Comparison of ENCODE assay signal across 8 cellular contexts in the genomic region with DNA sequence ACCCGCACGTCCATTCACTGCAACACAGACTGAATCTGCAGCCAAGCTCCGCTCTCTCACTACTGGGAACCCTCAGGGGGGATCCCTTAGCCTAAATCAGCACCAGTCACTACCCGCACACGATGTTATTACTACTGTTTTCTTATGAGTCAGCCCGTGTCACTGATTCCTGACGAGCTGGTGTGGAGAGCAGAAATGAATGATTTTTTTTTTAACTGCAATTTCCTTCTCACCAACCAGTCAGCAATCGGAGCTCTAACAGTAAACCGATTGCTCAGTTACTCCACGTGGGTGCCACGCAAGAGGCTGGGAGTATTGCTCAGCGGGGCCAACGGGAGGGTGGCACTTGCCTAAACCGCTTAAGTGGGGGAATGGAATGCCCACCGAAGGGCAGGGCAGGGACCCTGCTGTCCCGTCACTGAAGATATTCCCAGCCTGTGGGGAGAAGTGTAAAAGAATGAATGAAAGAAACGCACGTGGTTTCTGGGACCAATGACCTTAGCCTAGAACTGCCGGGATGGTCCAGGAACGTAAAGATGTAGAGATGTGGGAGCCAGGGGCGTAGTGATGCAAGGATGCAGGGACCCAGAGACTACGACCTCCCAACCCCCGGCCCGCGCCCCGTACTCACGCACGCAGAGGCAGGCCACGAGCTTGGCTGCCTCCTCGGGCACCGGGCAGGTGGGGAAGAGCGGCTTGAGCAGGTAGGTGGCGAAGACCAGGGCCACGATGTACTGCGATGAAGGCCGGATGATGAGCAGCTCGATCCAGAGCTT. TPM values are rescaled to one million over a fixed set of nuclear protein-coding genes. Genes with fewer than 3 reads are reported as not detected.
A peak's percentile ranks its signal among the peaks of the same experiment; 100 is the strongest.
DNase-seq lines count a peak whose midpoint lies in the region; ATAC-seq and TF ChIP-seq lines count a peak whose summit lies in the region.
"Not testable (repeated sequence)": the region's sequence is repeated elsewhere in the genome, so short reads cannot be mapped to it uniquely, and the experiment has no call there.

No MANE protein-coding gene starts in this region.

- peaks cover 49% of the 10 kb centered on the region for H3K4me1 Mint-ChIP-seq in activated B cell treated with CpG ODN at 0.5 μM for 24 hours

- H3K27ac Mint-ChIP-seq in activated B cell treated with CpG ODN at 0.5 μM for 24 hours: peak overlapping the region; percentile 92

- H3K4me3 Mint-ChIP-seq in activated B cell treated with CpG ODN at 0.5 μM for 24 hours: peak overlapping the region; percentile 97

- peak; percentile 85 for DNase-seq in EL
- peak in 2 of 3 experiments; percentile 37 to 54 for DNase-seq in NCI-H1417 (lab: John Stamatoyannopoulos, UW)
- DNase-seq in activated B cell treated with CpG ODN at 0.5 μM for 24 hours: peak; percentile 39
- DNase-seq in body of pancreas: peak in 1 of 4 donors; percentile 48
- DNase-seq in heart left ventricle: not testable (repeated sequence)
- DNase-seq in nucleus accumbens (lab: John Stamatoyannopoulos, UW): peak in 32 of 56 donors; percentile 10 to 71 (median 39)

- H3K27me3 Mint-ChIP-seq in activated B cell treated with CpG ODN at 0.5 μM for 24 hours: not testable (repeated sequence)

- H3K36me3 ChIP-seq in body of pancreas (replicated peaks in 1 of 2; ENCODE audit: insufficient read depth in 1 of 2, low read depth in 2 of 2); heart left ventricle; stomach smooth muscle (ENCODE audit: control insufficient read depth in 2 of 2, insufficient read depth in 2 of 2, low read length in 2 of 2): not testable (repeated sequence)

- TF ChIP-seq POLR2A in body of pancreas (IDR thresholded peaks at IDR 0.05); heart left ventricle (IDR thresholded peaks at IDR 0.05): not testable (repeated sequence)

- intact Hi-C loops in activated B cell treated with CpG ODN at 0.5 μM for 24 hours (cut with micrococcal nuclease): loop anchor here (5.0 kb wide), 2 partner anchors 166 to 834 kb away; no protein-coding TSS in a partner anchor
- intact Hi-C loops in body of pancreas (cut with DNase I); heart left ventricle (cut with DNase I): not testable (repeated sequence)

- ATAC-seq in HG02571 (IDR thresholded peaks at IDR 0.05; ENCODE audit: unreplicated experiment): peak; percentile 13
- peak; percentile 28 for ATAC-seq in activated B cell treated with CpG ODN at 0.5 μM for 24 hours (ENCODE audit: low read depth)
- peak; percentile 15 for ATAC-seq in body of pancreas
- peak in 2 of 4 donors; percentile 3 to 29 for ATAC-seq in heart left ventricle

- not testable (repeated sequence) for H3K9me3 Mint-ChIP-seq in activated B cell treated with CpG ODN at 0.5 μM for 24 hours

- not testable (repeated sequence) for H3K27me3 ChIP-seq in body of pancreas; heart left ventricle; stomach smooth muscle (ENCODE audit: control insufficient read depth in 1 of 2, insufficient read depth in 2 of 2, low read length in 2 of 2)

- H3K4me1 ChIP-seq in body of pancreas (peaks cover 40% of the 10 kb centered on the region), heart left ventricle (peaks cover 0 to 26% (median 5%) of the 10 kb centered on the region in 12 donors), stomach smooth muscle (ENCODE audit: control insufficient read depth, insufficient read depth, low read length) (peaks cover 19% of the 10 kb centered on the region)

- peak overlapping the region in 1 of 4 donors; percentile 34 for H3K27ac ChIP-seq in body of pancreas
- peak overlapping the region in 3 of 12 donors; percentile 25 to 73 (median 52) for H3K27ac ChIP-seq in heart left ventricle
- H3K27ac ChIP-seq in stomach smooth muscle (ENCODE audit: low read length): peak overlapping the region; percentile 49

- peaks cover 36% of the 10 kb centered on the region for H3K36me3 Mint-ChIP-seq in activated B cell treated with CpG ODN at 0.5 μM for 24 hours (ENCODE audit: low read depth)

- POLR2A ChIA-PET in activated B cell treated with CpG ODN at 0.5 μM for 24 hours (lab: Charles Lee): interaction anchor here (0.5 to 11.7 kb wide), 22 partner anchors 9 to 578 kb away, joined by 3 to 281 read pairs (median 6); a partner anchor contains a TSS

- not testable (repeated sequence) for H3K9me3 ChIP-seq in body of pancreas; heart left ventricle; stomach smooth muscle (ENCODE audit: control insufficient read depth in 2 of 2, low read length in 2 of 2)

- 22 to 30% methylated on average over 36 to 37 of the region's 37 CpGs for WGBS in body of pancreas, 2 donors
- WGBS in heart left ventricle, 4 donors: 22 to 32% (median 25%) methylated on average over 27 to 37 of the region's 37 CpGs

- H3K9ac ChIP-seq in stomach smooth muscle (ENCODE audit: low read length in 2 of 2): peak overlapping the region; percentile 55 to 69

- H3K4me3 ChIP-seq in body of pancreas: not testable (repeated sequence)
- peak overlapping the region in 10 of 12 donors; percentile 48 to 72 (median 57) for H3K4me3 ChIP-seq in heart left ventricle
- H3K4me3 ChIP-seq in stomach smooth muscle (ENCODE audit: low read length in 2 of 2): peak overlapping the region; percentile 61 to 75

- CTCF ChIA-PET in activated B cell treated with CpG ODN at 0.5 μM for 24 hours (lab: Charles Lee): interaction anchor here (0.9 to 12.1 kb wide), 8 partner anchors 15 to 88 kb away, joined by 3 to 292 read pairs (median 6); no protein-coding TSS in a partner anchor

- TF ChIP-seq CTCF in activated B cell treated with CpG ODN at 0.5 μM for 24 hours (IDR thresholded peaks at IDR 0.05); body of pancreas (IDR thresholded peaks at IDR 0.05); heart left ventricle (IDR thresholded peaks at IDR 0.05): not testable (repeated sequence)

RNA-seq across cellular contexts. Expression of a gene that starts 0.9 kb away (rescaled TPM):
- total RNA-seq in activated B cell treated with CpG ODN at 0.5 μM for 24 hours (106 and 111 TPM in 2 replicates), body of pancreas (1 to 10 TPM; 1.6 to 3.4 TPM), heart left ventricle (10 to 100 TPM in 1 of 9 donors, 1 to 10 TPM in 8; 1.7 to 12.2 (median 3.0) TPM)
- polyA plus RNA-seq in heart left ventricle: 1 to 10 TPM; 3.2 to 5.4 TPM
